Comparison of ENCODE assay signal across 1 cellular context in genomic region chr5:57036621-57037160, GRCh38.
TF ChIP-seq lines count a peak whose summit lies in the region.

No MANE protein-coding gene starts in this region.

TF ChIP-seq in HCT116, 20 proteins besides CTCF, POLR2A, EP300 and RAD21 (continued from another document):
- TF ChIP-seq ATF3 (IDR thresholded peaks at IDR 0.05) (no peak), ELF1 (IDR thresholded peaks at IDR 0.05; ENCODE audit: borderline replicate concordance, low read depth) (no peak), TCF7L2 (IDR thresholded peaks at IDR 0.05; ENCODE audit: borderline replicate concordance, extremely low read depth, insufficient read depth, insufficient read length) (no peak), ZFX (IDR thresholded peaks at IDR 0.05) (no peak), JUND (IDR thresholded peaks at IDR 0.05) (no peak), POLR2AphosphoS5 (IDR thresholded peaks at IDR 0.05; ENCODE audit: low read depth, low read length) (no peak), ZNF274 (IDR thresholded peaks at IDR 0.05; ENCODE audit: low read depth, low read length) (no peak), EZH2phosphoT487 (IDR thresholded peaks at IDR 0.05; ENCODE audit: borderline replicate concordance) (no peak), SRF (IDR thresholded peaks at IDR 0.05; ENCODE audit: low read depth) (no peak), CEBPB (IDR thresholded peaks at IDR 0.05; ENCODE audit: low read depth) (no peak), CBX3 (IDR thresholded peaks at IDR 0.05; ENCODE audit: low read depth) (no peak), SIN3A (IDR thresholded peaks at IDR 0.05; ENCODE audit: low read depth) (no peak)
